Comparison of ENCODE assay signal across 2 cellular contexts in the genomic region with DNA sequence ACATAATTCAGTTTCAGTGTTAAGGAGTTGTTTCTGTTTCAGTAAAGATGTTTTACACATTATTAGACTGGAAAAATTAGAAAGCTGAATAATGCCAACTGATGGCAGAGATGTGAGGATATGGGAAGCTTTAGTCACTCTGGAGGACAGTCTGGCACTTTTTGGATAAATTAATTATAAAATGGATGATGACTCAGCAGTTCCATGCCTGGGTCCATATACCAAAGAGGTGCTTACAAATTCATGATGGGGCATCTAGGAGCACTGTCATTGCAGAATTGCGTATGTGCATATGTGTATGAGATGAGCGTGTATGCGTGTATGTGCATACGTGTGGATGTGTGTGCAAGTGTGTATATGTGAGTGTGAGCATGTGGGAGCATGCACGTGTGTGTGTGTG.
TF ChIP-seq lines count a peak whose summit lies in the region.

No MANE protein-coding gene starts in this region.

TF ChIP-seq in HepG2, 621 proteins besides CTCF, POLR2A, EP300 and RAD21:
- TF ChIP-seq NFE2L2 (IDR thresholded peaks at IDR 0.05; ENCODE audit: low read length): peak; percentile 49; the same call in 1 of the 2 replicates
- TF ChIP-seq GABPA (IDR thresholded peaks at IDR 0.05; ENCODE audit: low read depth, low read length): no peak
- no peak for TF ChIP-seq GABPA (CRISPR knock-in tag; IDR thresholded peaks at IDR 0.05; ENCODE audit: low read depth)
- peak; percentile 82 to 93 for TF ChIP-seq MAFK (conservative IDR thresholded peaks at IDR 0.05 in 1 of 2, IDR thresholded peaks at IDR 0.05 in 1 of 2; ENCODE audit: low read length in 2 of 2)
- peak; percentile 89 for TF ChIP-seq MAFF (IDR thresholded peaks at IDR 0.05; ENCODE audit: low read depth, low read length)

TF ChIP-seq in H1, 55 proteins besides CTCF, POLR2A, EP300 and RAD21:
- TF ChIP-seq SIX5 (IDR thresholded peaks at IDR 0.05; ENCODE audit: low read depth, low read length) (no peak), MAFK (IDR thresholded peaks at IDR 0.05; ENCODE audit: low read depth, low read length) (peak; percentile 69), TEAD4 (IDR thresholded peaks at IDR 0.05; ENCODE audit: low read depth, low read length) (no peak)
